Comparison of ENCODE assay signal across 31 cellular contexts in genomic region chr15:25727867-25728600, GRCh38.
A peak's percentile ranks its signal among the peaks of the same experiment; 100 is the strongest.
DNase-seq lines count a peak whose midpoint lies in the region; ATAC-seq and TF ChIP-seq lines count a peak whose summit lies in the region.
"Had no signal": no experiment of that assay in that cellular context is flagged by ENCODE, and none has a peak within 500 bp of the region (broad histone marks: within the 10 kb centered on the region; RNA-seq: fewer than 3 reads in every experiment).

No MANE protein-coding gene starts in this region.

- H2BK120ac ChIP-seq in mesendoderm (ENCODE audit: low read depth, low read length): no peak overlapping the region

- H3K4me2 ChIP-seq in mesendoderm (ENCODE audit: low read length): no peak overlapping the region
- H3K4me2 ChIP-seq in GM23338: no peak overlapping the region

- no peak for TF ChIP-seq CTCF in spleen (IDR thresholded peaks at IDR 0.05 in 8 of 11, conservative IDR thresholded peaks at IDR 0.05 in 3 of 11)
- TF ChIP-seq CTCF in Peyer's patch (IDR thresholded peaks at IDR 0.05): no peak
- no peak for TF ChIP-seq CTCF in GM23338 (conservative IDR thresholded peaks at IDR 0.05; ENCODE audit: low read depth in 2 of 2)

- no peaks in the 10 kb centered on the region for H3K79me2 ChIP-seq in mesendoderm (ENCODE audit: control insufficient read depth, insufficient read depth, low read length)
- H3K79me2 ChIP-seq in GM23338 (replicated peaks; ENCODE audit: insufficient read depth): no peaks in the 10 kb centered on the region

- WGBS in mesendoderm (ENCODE audit: extremely low coverage, insufficient coverage, low lambda C conversion rate): no CpG with 5 or more reads among the region's 18 CpGs
- WGBS in spleen, 5 donors: 85 to 91% (median 89%) methylated on average over 18 of the region's 18 CpGs

- H4K20me1 ChIP-seq in GM23338 (replicated peaks; ENCODE audit: insufficient read depth): no peaks in the 10 kb centered on the region

- H3K4me3 Mint-ChIP-seq in activated CD4-positive, alpha-beta memory T cell treated with anti-CD3 and anti-CD28 coated beads, Interleukin-2, amount 10 ng/mL, durations not matched to agents 7 days and 5 days: no peak overlapping the region
- no peak overlapping the region for H3K4me3 Mint-ChIP-seq in activated CD4-positive, alpha-beta memory T cell treated with anti-CD3 and anti-CD28 coated beads for 36 hours
- H3K4me3 Mint-ChIP-seq in activated CD8-positive, alpha-beta memory T cell treated with anti-CD3 and anti-CD28 coated beads, Interleukin-2, amount 10 ng/mL, durations not matched to agents 7 days and 5 days: no peak overlapping the region
- no peak overlapping the region for H3K4me3 Mint-ChIP-seq in GM23338

- H3K9me3 Mint-ChIP-seq in activated CD4-positive, alpha-beta memory T cell treated with anti-CD3 and anti-CD28 coated beads, Interleukin-2, amount 10 ng/mL, durations not matched to agents 7 days and 5 days: no peaks in the 10 kb centered on the region
- no peaks in the 10 kb centered on the region for H3K9me3 Mint-ChIP-seq in activated CD4-positive, alpha-beta memory T cell treated with anti-CD3 and anti-CD28 coated beads for 36 hours
- no peaks in the 10 kb centered on the region for H3K9me3 Mint-ChIP-seq in activated CD8-positive, alpha-beta memory T cell treated with anti-CD3 and anti-CD28 coated beads, Interleukin-2, amount 10 ng/mL, durations not matched to agents 7 days and 5 days (ENCODE audit: low read depth)
- H3K9me3 Mint-ChIP-seq in GM23338: no peaks in the 10 kb centered on the region; the same call in 2 of the 3 replicates

- no peak overlapping the region for H3K27ac Mint-ChIP-seq in activated CD4-positive, alpha-beta memory T cell treated with anti-CD3 and anti-CD28 coated beads, Interleukin-2, amount 10 ng/mL, durations not matched to agents 7 days and 5 days
- no peak overlapping the region for H3K27ac Mint-ChIP-seq in activated CD4-positive, alpha-beta memory T cell treated with anti-CD3 and anti-CD28 coated beads for 36 hours
- no peak overlapping the region for H3K27ac Mint-ChIP-seq in activated CD8-positive, alpha-beta memory T cell treated with anti-CD3 and anti-CD28 coated beads, Interleukin-2, amount 10 ng/mL, durations not matched to agents 7 days and 5 days
- no peak overlapping the region for H3K27ac Mint-ChIP-seq in GM23338
- H3K27ac Mint-ChIP-seq: progenitor cell of endocrine pancreas had no signal

- no peaks in the 10 kb centered on the region for H3K9me3 ChIP-seq in spleen
- peaks cover 0 to 3% (median 0%) of the 10 kb centered on the region in 4 donors for H3K9me3 ChIP-seq in Peyer's patch
- H3K9me3 ChIP-seq: breast epithelium, left lung, right lobe of liver, upper lobe of right lung had no signal

- H3K4me3 ChIP-seq in mesendoderm (ENCODE audit: low read length): no peak overlapping the region
- H3K4me3 ChIP-seq in spleen: no peak overlapping the region
- H3K4me3 ChIP-seq in Peyer's patch: no peak overlapping the region
- H3K4me3 ChIP-seq in GM23338: no peak overlapping the region
- H3K4me3 ChIP-seq: breast epithelium, left lung, right lobe of liver, upper lobe of right lung had no signal

- H2BK5ac ChIP-seq in mesendoderm (ENCODE audit: low read length): no peak overlapping the region

- no peak overlapping the region for H3K23ac ChIP-seq in mesendoderm (ENCODE audit: low read length)

- no peak overlapping the region for H3K4ac ChIP-seq in mesendoderm (ENCODE audit: low read depth, low read length)

- intact Hi-C loops in activated CD4-positive, alpha-beta memory T cell treated with anti-CD3 and anti-CD28 coated beads for 36 hours (cut with micrococcal nuclease): no loop called here
- intact Hi-C loops in spleen (cut with DNase I; ENCODE audit: low total_unique reads): no loop called here

- DNase-seq in activated CD4-positive, alpha-beta memory T cell treated with anti-CD3 and anti-CD28 coated beads, Interleukin-2, amount 10 ng/mL, durations not matched to agents 7 days and 5 days: peak; percentile 3
- DNase-seq in activated CD4-positive, alpha-beta memory T cell treated with anti-CD3 and anti-CD28 coated beads for 36 hours: no peak
- DNase-seq in activated CD8-positive, alpha-beta memory T cell treated with anti-CD3 and anti-CD28 coated beads, Interleukin-2, amount 10 ng/mL, durations not matched to agents 7 days and 5 days: peak; percentile 15
- DNase-seq in mesendoderm: peak; percentile 27
- DNase-seq in spleen: peak; percentile 42
- DNase-seq in Peyer's patch: no peak
- DNase-seq in GM23338 (ENCODE audit: low spot score): no peak
- DNase-seq: 8988T; activated CD4-positive, alpha-beta T cell treated with anti-CD3 and anti-CD28 coated beads for 4 hours; activated naive CD4-positive, alpha-beta T cell treated with anti-CD3 and anti-CD28 coated beads, Interleukin-2, amount 50 U/mL, for 16 hours; anterior cingulate cortex; C1 segment of cervical spinal cord; COR-L47; effector CD8-positive, alpha-beta T cell; HCEC 1CT; Kasumi-1; left lung; mesenchymal stem cell; MV-4-11; NCI-H1436; NCI-H226; NCI-H748 treated with DMSO at 0.1 percent for 48 hours; stimulated activated CD4-positive, alpha-beta T cell treated with anti-CD3 and anti-CD28 coated beads, Interleukin-4, amount 100 ng/mL, for 24 hours; substantia nigra; T1000; upper lobe of right lung; WERI-Rb-1 had no signal

- no peaks in the 10 kb centered on the region for H3K27me3 Mint-ChIP-seq in activated CD4-positive, alpha-beta memory T cell treated with anti-CD3 and anti-CD28 coated beads, Interleukin-2, amount 10 ng/mL, durations not matched to agents 7 days and 5 days
- H3K27me3 Mint-ChIP-seq in activated CD4-positive, alpha-beta memory T cell treated with anti-CD3 and anti-CD28 coated beads for 36 hours: no peaks in the 10 kb centered on the region
- no peaks in the 10 kb centered on the region for H3K27me3 Mint-ChIP-seq in activated CD8-positive, alpha-beta memory T cell treated with anti-CD3 and anti-CD28 coated beads, Interleukin-2, amount 10 ng/mL, durations not matched to agents 7 days and 5 days
- peaks cover 6% of the 10 kb centered on the region for H3K27me3 Mint-ChIP-seq in GM23338 (ENCODE audit: insufficient read depth, low read depth, poor library complexity)
- H3K27me3 Mint-ChIP-seq: progenitor cell of endocrine pancreas had no signal

- H3K36me3 ChIP-seq in mesendoderm (ENCODE audit: control insufficient read depth, insufficient read depth, low read length) (no peaks in the 10 kb centered on the region), spleen (no peaks in the 10 kb centered on the region), Peyer's patch (no peaks in the 10 kb centered on the region), GM23338 (ENCODE audit: insufficient read depth) (no peaks in the 10 kb centered on the region)
- H3K36me3 ChIP-seq: breast epithelium, right lobe of liver, WERI-Rb-1 had no signal

- H2BK15ac ChIP-seq in mesendoderm (replicated peaks; ENCODE audit: low read depth): no peak overlapping the region

- H3K4me1 Mint-ChIP-seq in activated CD4-positive, alpha-beta memory T cell treated with anti-CD3 and anti-CD28 coated beads, Interleukin-2, amount 10 ng/mL, durations not matched to agents 7 days and 5 days: no peaks in the 10 kb centered on the region
- H3K4me1 Mint-ChIP-seq in activated CD4-positive, alpha-beta memory T cell treated with anti-CD3 and anti-CD28 coated beads for 36 hours (ENCODE audit: low read depth): no peaks in the 10 kb centered on the region
- no peaks in the 10 kb centered on the region for H3K4me1 Mint-ChIP-seq in activated CD8-positive, alpha-beta memory T cell treated with anti-CD3 and anti-CD28 coated beads, Interleukin-2, amount 10 ng/mL, durations not matched to agents 7 days and 5 days
- no peaks in the 10 kb centered on the region; the same call in 2 of the 3 replicates for H3K4me1 Mint-ChIP-seq in GM23338

- no peak overlapping the region for H4K5ac ChIP-seq in mesendoderm (ENCODE audit: low read length)

- no peak overlapping the region for H4K8ac ChIP-seq in mesendoderm (ENCODE audit: low read depth, low read length)

- CTCF ChIA-PET in activated CD4-positive, alpha-beta memory T cell treated with anti-CD3 and anti-CD28 coated beads, Interleukin-2, amount 10 ng/mL, durations not matched to agents 7 days and 5 days (lab: Charles Lee): no interaction called here
- CTCF ChIA-PET in activated CD4-positive, alpha-beta memory T cell treated with anti-CD3 and anti-CD28 coated beads for 36 hours (lab: Charles Lee): interaction anchor here (1.4 kb wide), 1 partner anchor 206 kb away, joined by 4 read pairs; no protein-coding TSS in a partner anchor
- CTCF ChIA-PET in activated CD8-positive, alpha-beta memory T cell treated with anti-CD3 and anti-CD28 coated beads, Interleukin-2, amount 10 ng/mL, durations not matched to agents 7 days and 5 days (lab: Charles Lee): no interaction called here

- no peaks in the 10 kb centered on the region for H3K9me2 ChIP-seq in GM23338 (ENCODE audit: insufficient read depth)

- no peaks in the 10 kb centered on the region for H3K27me3 ChIP-seq in mesendoderm (ENCODE audit: insufficient read depth, low read length, poor library complexity)
- H3K27me3 ChIP-seq in spleen (replicated peaks in 1 of 7): peaks cover 0 to 3% (median 0%) of the 10 kb centered on the region in 7 donors
- H3K27me3 ChIP-seq in Peyer's patch: no peaks in the 10 kb centered on the region
- H3K27me3 ChIP-seq in GM23338 (ENCODE audit: insufficient read depth): no peaks in the 10 kb centered on the region
- H3K27me3 ChIP-seq: breast epithelium, left lung, right lobe of liver, upper lobe of right lung had no signal

- H3K9ac ChIP-seq in mesendoderm (ENCODE audit: low read length): no peak overlapping the region

- TF ChIP-seq POLR2A in spleen (IDR thresholded peaks at IDR 0.05): no peak
- no peak for TF ChIP-seq POLR2A in Peyer's patch (IDR thresholded peaks at IDR 0.05)

- no peak overlapping the region for H3K18ac ChIP-seq in mesendoderm (ENCODE audit: low read length)

- no peak overlapping the region for H2AFZ ChIP-seq in GM23338

- no peaks in the 10 kb centered on the region for H3F3A ChIP-seq in GM23338 (replicated peaks; ENCODE audit: low read depth)

- no peak overlapping the region for H2AK5ac ChIP-seq in mesendoderm (ENCODE audit: low read length)

- ATAC-seq in activated CD8-positive, alpha-beta memory T cell treated with anti-CD3 and anti-CD28 coated beads, Interleukin-2, amount 10 ng/mL, durations not matched to agents 7 days and 5 days: no peak
- ATAC-seq in GM23338: no peak
- no peak for ATAC-seq in HG03135 (IDR thresholded peaks at IDR 0.05; ENCODE audit: unreplicated experiment)
- ATAC-seq: left lung, right lobe of liver, upper lobe of right lung had no signal

- H3K27ac ChIP-seq in mesendoderm (ENCODE audit: low read depth, low read length): no peak overlapping the region
- no peak overlapping the region for H3K27ac ChIP-seq in spleen
- H3K27ac ChIP-seq in Peyer's patch: no peak overlapping the region
- no peak overlapping the region for H3K27ac ChIP-seq in GM23338 (ENCODE audit: low read depth)
- H3K27ac ChIP-seq: breast epithelium, left lung, right lobe of liver, upper lobe of right lung, WERI-Rb-1 had no signal

- no peak overlapping the region for H3K56ac ChIP-seq in mesendoderm (ENCODE audit: low read length)

- no peaks in the 10 kb centered on the region for H3K79me1 ChIP-seq in mesendoderm (ENCODE audit: low read length)

- peaks cover 13% of the 10 kb centered on the region for H3K36me3 Mint-ChIP-seq in activated CD4-positive, alpha-beta memory T cell treated with anti-CD3 and anti-CD28 coated beads, Interleukin-2, amount 10 ng/mL, durations not matched to agents 7 days and 5 days (ENCODE audit: low read depth)
- H3K36me3 Mint-ChIP-seq in activated CD4-positive, alpha-beta memory T cell treated with anti-CD3 and anti-CD28 coated beads for 36 hours: peaks cover 6% of the 10 kb centered on the region
- H3K36me3 Mint-ChIP-seq in activated CD8-positive, alpha-beta memory T cell treated with anti-CD3 and anti-CD28 coated beads, Interleukin-2, amount 10 ng/mL, durations not matched to agents 7 days and 5 days: peaks cover 7% of the 10 kb centered on the region
- peaks cover 3% of the 10 kb centered on the region; the same call in 1 of the 3 replicates for H3K36me3 Mint-ChIP-seq in GM23338 (ENCODE audit: low read depth)

- no peaks in the 10 kb centered on the region for H3K4me1 ChIP-seq in mesendoderm (ENCODE audit: control insufficient read depth, low read depth, low read length)
- H3K4me1 ChIP-seq in spleen: no peaks in the 10 kb centered on the region
- no peaks in the 10 kb centered on the region for H3K4me1 ChIP-seq in Peyer's patch
- no peaks in the 10 kb centered on the region for H3K4me1 ChIP-seq in GM23338 (ENCODE audit: insufficient read depth)
- H3K4me1 ChIP-seq: breast epithelium, left lung, right lobe of liver, upper lobe of right lung had no signal

- POLR2A ChIA-PET in activated CD4-positive, alpha-beta memory T cell treated with anti-CD3 and anti-CD28 coated beads, Interleukin-2, amount 10 ng/mL, durations not matched to agents 7 days and 5 days (lab: Charles Lee): no interaction called here
- POLR2A ChIA-PET in activated CD4-positive, alpha-beta memory T cell treated with anti-CD3 and anti-CD28 coated beads for 36 hours (lab: Charles Lee): no interaction called here

Comparison
In these comparisons a context has a peak if more than half of its experiments do, and no peak if none do; other contexts are left out.
1. DNase-seq: peak in activated CD4-positive, alpha-beta memory T cell treated with anti-CD3 and anti-CD28 coated beads, Interleukin-2, amount 10 ng/mL, durations not matched to agents 7 days and 5 days (single experiment), activated CD8-positive, alpha-beta memory T cell treated with anti-CD3 and anti-CD28 coated beads, Interleukin-2, amount 10 ng/mL, durations not matched to agents 7 days and 5 days (single experiment), mesendoderm (single experiment) and spleen (single experiment); none in activated CD4-positive, alpha-beta memory T cell treated with anti-CD3 and anti-CD28 coated beads for 36 hours (single experiment), Peyer's patch (0 of 3) and GM23338 (single experiment).